In genomic region chr18:50906843-50907242, GRCh38 we compare ENCODE assay signal across 9 cellular contexts.
"Had no signal": no experiment of that assay in that cellular context is flagged by ENCODE, and none has a peak within 500 bp of the region (broad histone marks: within the 10 kb centered on the region; RNA-seq: fewer than 3 reads in every experiment).

No MANE protein-coding gene starts in this region.

- H3K27ac Mint-ChIP-seq: HFFc6 had no signal

- FAIRE-seq: K562 had no signal

- H2AFZ ChIP-seq: GM23248 had no signal

- H3K9ac ChIP-seq: GM23248 had no signal

- H3K4me3 ChIP-seq: GM23248, HAP-1, K562 had no signal

- H3K4me3 Mint-ChIP-seq: HFFc6 had no signal

- H3K9me3 Mint-ChIP-seq: HFFc6 had no signal

- DNase-seq: GM23248, GOT3, H7, HFFc6, IMR-90 had no signal

- ATAC-seq: HCT116, K562 had no signal

- H3K27ac ChIP-seq: GM23248, HL-60 had no signal
